In the genomic region with DNA sequence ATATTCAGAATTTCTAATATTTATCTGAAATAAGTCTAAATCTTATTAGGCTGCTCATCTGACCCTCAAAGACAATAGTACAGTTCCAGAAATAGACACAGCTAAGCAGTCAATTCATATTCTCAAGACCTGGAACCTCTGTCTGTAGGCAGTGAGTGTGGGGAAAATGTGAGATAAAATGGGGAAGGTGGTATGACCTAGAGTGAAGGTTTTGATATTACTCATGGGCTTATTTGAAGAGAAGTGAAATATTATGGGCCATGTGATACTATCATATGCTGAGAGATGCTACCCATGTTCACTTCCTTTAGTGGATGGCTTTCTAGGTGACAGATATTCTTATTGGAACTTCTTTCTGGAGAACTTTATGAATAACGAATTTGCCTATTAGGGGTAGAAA, we compare ENCODE assay signal across 1 cellular context.
TF ChIP-seq lines count a peak whose summit lies in the region.

No MANE protein-coding gene starts in this region.

TF ChIP-seq in GM12878, 131 proteins besides CTCF, POLR2A, EP300 and RAD21 (continued from another document):
- TF ChIP-seq, protein P1, sequence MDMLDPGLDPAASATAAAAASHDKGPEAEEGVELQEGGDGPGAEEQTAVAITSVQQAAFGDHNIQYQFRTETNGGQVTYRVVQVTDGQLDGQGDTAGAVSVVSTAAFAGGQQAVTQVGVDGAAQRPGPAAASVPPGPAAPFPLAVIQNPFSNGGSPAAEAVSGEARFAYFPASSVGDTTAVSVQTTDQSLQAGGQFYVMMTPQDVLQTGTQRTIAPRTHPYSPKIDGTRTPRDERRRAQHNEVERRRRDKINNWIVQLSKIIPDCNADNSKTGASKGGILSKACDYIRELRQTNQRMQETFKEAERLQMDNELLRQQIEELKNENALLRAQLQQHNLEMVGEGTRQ (IDR thresholded peaks at IDR 0.05; ENCODE audit: borderline replicate concordance, low read depth, low read length) = peak; percentile 48; the same call in 1 of the 2 replicates
- TF ChIP-seq, protein P2, sequence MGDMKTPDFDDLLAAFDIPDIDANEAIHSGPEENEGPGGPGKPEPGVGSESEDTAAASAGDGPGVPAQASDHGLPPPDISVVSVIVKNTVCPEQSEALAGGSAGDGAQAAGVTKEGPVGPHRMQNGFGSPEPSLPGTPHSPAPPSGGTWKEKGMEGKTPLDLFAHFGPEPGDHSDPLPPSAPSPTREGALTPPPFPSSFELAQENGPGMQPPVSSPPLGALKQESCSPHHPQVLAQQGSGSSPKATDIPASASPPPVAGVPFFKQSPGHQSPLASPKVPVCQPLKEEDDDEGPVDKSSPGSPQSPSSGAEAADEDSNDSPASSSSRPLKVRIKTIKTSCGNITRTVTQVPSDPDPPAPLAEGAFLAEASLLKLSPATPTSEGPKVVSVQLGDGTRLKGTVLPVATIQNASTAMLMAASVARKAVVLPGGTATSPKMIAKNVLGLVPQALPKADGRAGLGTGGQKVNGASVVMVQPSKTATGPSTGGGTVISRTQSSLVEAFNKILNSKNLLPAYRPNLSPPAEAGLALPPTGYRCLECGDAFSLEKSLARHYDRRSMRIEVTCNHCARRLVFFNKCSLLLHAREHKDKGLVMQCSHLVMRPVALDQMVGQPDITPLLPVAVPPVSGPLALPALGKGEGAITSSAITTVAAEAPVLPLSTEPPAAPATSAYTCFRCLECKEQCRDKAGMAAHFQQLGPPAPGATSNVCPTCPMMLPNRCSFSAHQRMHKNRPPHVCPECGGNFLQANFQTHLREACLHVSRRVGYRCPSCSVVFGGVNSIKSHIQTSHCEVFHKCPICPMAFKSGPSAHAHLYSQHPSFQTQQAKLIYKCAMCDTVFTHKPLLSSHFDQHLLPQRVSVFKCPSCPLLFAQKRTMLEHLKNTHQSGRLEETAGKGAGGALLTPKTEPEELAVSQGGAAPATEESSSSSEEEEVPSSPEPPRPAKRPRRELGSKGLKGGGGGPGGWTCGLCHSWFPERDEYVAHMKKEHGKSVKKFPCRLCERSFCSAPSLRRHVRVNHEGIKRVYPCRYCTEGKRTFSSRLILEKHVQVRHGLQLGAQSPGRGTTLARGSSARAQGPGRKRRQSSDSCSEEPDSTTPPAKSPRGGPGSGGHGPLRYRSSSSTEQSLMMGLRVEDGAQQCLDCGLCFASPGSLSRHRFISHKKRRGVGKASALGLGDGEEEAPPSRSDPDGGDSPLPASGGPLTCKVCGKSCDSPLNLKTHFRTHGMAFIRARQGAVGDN (IDR thresholded peaks at IDR 0.05) = 0 out of 2 replicates have a peak, but pooled peaks have one; percentile 28
- peak; percentile 81 to 82 for TF ChIP-seq IKZF2 (IDR thresholded peaks at IDR 0.05)
- TF ChIP-seq IKZF1 (conservative IDR thresholded peaks at IDR 0.05) = peak; percentile 61
- TF ChIP-seq FOXM1 (IDR thresholded peaks at IDR 0.05; ENCODE audit: low read depth, low read length) = 0 out of 2 replicates have a peak, but pooled peaks have one; percentile 42
- TF ChIP-seq, protein P3, sequence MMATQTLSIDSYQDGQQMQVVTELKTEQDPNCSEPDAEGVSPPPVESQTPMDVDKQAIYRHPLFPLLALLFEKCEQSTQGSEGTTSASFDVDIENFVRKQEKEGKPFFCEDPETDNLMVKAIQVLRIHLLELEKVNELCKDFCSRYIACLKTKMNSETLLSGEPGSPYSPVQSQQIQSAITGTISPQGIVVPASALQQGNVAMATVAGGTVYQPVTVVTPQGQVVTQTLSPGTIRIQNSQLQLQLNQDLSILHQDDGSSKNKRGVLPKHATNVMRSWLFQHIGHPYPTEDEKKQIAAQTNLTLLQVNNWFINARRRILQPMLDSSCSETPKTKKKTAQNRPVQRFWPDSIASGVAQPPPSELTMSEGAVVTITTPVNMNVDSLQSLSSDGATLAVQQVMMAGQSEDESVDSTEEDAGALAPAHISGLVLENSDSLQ (IDR thresholded peaks at IDR 0.05) = peak; percentile 65
- TF ChIP-seq POLR2AphosphoS2 (IDR thresholded peaks at IDR 0.05; ENCODE audit: low read depth, low read length) = no peak
- TF ChIP-seq LARP7 (IDR thresholded peaks at IDR 0.05) = no peak
- TF ChIP-seq BHLHE40 (IDR thresholded peaks at IDR 0.05; ENCODE audit: borderline replicate concordance in 1 of 2, low read depth in 2 of 2, low read length in 1 of 2) = peak; percentile 15 to 19; a peak in 1 of 4 replicates
- no peak for TF ChIP-seq KLF5 (IDR thresholded peaks at IDR 0.05; ENCODE audit: partially characterized antibody)
- peak; percentile 61; the same call in 1 of the 2 replicates for TF ChIP-seq SPI1 (IDR thresholded peaks at IDR 0.05; ENCODE audit: borderline replicate concordance, insufficient read depth, low read depth, low read length)
- TF ChIP-seq, protein P4, sequence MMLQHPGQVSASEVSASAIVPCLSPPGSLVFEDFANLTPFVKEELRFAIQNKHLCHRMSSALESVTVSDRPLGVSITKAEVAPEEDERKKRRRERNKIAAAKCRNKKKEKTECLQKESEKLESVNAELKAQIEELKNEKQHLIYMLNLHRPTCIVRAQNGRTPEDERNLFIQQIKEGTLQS (IDR thresholded peaks at IDR 0.05; ENCODE audit: borderline replicate concordance, extremely low read depth, low read depth, low read length) = no peak
- peak; percentile 34; the same call in 1 of the 2 replicates for TF ChIP-seq BACH1 (IDR thresholded peaks at IDR 0.05; ENCODE audit: borderline replicate concordance)
- TF ChIP-seq WRNIP1 (IDR thresholded peaks at IDR 0.05; ENCODE audit: borderline replicate concordance, low read depth, low read length) = no peak
- no peak for TF ChIP-seq EGR1 (IDR thresholded peaks at IDR 0.05; ENCODE audit: borderline replicate concordance in 1 of 2, low read depth in 2 of 2, low read length in 2 of 2)
- no peak for TF ChIP-seq RBBP5 (conservative IDR thresholded peaks at IDR 0.05)
- peak; percentile 57; the same call in 1 of the 2 replicates for TF ChIP-seq PAX5 (IDR thresholded peaks at IDR 0.05; ENCODE audit: borderline replicate concordance, low read depth, low read length)
- peak; percentile 58; the same call in 1 of the 2 replicates for TF ChIP-seq IRF4 (IDR thresholded peaks at IDR 0.05; ENCODE audit: low read depth, low read length)
- no peak for TF ChIP-seq ETV6 (conservative IDR thresholded peaks at IDR 0.05 in 1 of 2, IDR thresholded peaks at IDR 0.05 in 1 of 2; ENCODE audit: borderline replicate concordance in 1 of 2, low read depth in 1 of 2)
- no peak for TF ChIP-seq ZNF384 (IDR thresholded peaks at IDR 0.05; ENCODE audit: borderline replicate concordance, low read depth, low read length)
- TF ChIP-seq NFIC (IDR thresholded peaks at IDR 0.05; ENCODE audit: low read depth, low read length) = peak; percentile 78
- no peak for TF ChIP-seq KDM1A (IDR thresholded peaks at IDR 0.05; ENCODE audit: borderline replicate concordance)
- TF ChIP-seq MEF2B (IDR thresholded peaks at IDR 0.05; ENCODE audit: partially characterized antibody, poor library complexity, severe bottlenecking) = peak; percentile 81
- no peak for TF ChIP-seq TAF1 (IDR thresholded peaks at IDR 0.05; ENCODE audit: borderline replicate concordance, low read depth, low read length)
- peak; percentile 91 for TF ChIP-seq RAD51 (IDR thresholded peaks at IDR 0.05)
- TF ChIP-seq, protein P5, sequence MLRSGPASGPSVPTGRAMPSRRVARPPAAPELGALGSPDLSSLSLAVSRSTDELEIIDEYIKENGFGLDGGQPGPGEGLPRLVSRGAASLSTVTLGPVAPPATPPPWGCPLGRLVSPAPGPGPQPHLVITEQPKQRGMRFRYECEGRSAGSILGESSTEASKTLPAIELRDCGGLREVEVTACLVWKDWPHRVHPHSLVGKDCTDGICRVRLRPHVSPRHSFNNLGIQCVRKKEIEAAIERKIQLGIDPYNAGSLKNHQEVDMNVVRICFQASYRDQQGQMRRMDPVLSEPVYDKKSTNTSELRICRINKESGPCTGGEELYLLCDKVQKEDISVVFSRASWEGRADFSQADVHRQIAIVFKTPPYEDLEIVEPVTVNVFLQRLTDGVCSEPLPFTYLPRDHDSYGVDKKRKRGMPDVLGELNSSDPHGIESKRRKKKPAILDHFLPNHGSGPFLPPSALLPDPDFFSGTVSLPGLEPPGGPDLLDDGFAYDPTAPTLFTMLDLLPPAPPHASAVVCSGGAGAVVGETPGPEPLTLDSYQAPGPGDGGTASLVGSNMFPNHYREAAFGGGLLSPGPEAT (IDR thresholded peaks at IDR 0.05; ENCODE audit: low read depth) = peak; percentile 68
- peak; percentile 72 for TF ChIP-seq JUNB (IDR thresholded peaks at IDR 0.05)
- 0 out of 2 replicates have a peak, but pooled peaks have one; percentile 33 for TF ChIP-seq GATAD2B (conservative IDR thresholded peaks at IDR 0.05; ENCODE audit: low read depth)
- TF ChIP-seq NBN (IDR thresholded peaks at IDR 0.05) = 0 out of 2 replicates have a peak, but pooled peaks have one; percentile 37
- TF ChIP-seq CREM (IDR thresholded peaks at IDR 0.05; ENCODE audit: low read depth) = peak; percentile 41; the same call in 1 of the 2 replicates
- TF ChIP-seq, protein P6, sequence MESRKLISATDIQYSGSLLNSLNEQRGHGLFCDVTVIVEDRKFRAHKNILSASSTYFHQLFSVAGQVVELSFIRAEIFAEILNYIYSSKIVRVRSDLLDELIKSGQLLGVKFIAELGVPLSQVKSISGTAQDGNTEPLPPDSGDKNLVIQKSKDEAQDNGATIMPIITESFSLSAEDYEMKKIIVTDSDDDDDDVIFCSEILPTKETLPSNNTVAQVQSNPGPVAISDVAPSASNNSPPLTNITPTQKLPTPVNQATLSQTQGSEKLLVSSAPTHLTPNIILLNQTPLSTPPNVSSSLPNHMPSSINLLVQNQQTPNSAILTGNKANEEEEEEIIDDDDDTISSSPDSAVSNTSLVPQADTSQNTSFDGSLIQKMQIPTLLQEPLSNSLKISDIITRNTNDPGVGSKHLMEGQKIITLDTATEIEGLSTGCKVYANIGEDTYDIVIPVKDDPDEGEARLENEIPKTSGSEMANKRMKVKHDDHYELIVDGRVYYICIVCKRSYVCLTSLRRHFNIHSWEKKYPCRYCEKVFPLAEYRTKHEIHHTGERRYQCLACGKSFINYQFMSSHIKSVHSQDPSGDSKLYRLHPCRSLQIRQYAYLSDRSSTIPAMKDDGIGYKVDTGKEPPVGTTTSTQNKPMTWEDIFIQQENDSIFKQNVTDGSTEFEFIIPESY (IDR thresholded peaks at IDR 0.05) = no peak
- TF ChIP-seq MEF2A (IDR thresholded peaks at IDR 0.05; ENCODE audit: insufficient read depth, low read depth, low read length) = peak; percentile 86
- peak; percentile 61; the same call in 1 of the 2 replicates for TF ChIP-seq DPF2 (IDR thresholded peaks at IDR 0.05)
- TF ChIP-seq, protein P7, sequence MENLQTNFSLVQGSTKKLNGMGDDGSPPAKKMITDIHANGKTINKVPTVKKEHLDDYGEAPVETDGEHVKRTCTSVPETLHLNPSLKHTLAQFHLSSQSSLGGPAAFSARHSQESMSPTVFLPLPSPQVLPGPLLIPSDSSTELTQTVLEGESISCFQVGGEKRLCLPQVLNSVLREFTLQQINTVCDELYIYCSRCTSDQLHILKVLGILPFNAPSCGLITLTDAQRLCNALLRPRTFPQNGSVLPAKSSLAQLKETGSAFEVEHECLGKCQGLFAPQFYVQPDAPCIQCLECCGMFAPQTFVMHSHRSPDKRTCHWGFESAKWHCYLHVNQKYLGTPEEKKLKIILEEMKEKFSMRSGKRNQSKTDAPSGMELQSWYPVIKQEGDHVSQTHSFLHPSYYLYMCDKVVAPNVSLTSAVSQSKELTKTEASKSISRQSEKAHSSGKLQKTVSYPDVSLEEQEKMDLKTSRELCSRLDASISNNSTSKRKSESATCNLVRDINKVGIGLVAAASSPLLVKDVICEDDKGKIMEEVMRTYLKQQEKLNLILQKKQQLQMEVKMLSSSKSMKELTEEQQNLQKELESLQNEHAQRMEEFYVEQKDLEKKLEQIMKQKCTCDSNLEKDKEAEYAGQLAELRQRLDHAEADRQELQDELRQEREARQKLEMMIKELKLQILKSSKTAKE (IDR thresholded peaks at IDR 0.05; ENCODE audit: low read depth, poor library complexity, severe bottlenecking) = peak; percentile 23
- 0 out of 2 replicates have a peak, but pooled peaks have one; percentile 41 for TF ChIP-seq CBX5 (IDR thresholded peaks at IDR 0.05; ENCODE audit: low read depth)
- TF ChIP-seq PML (IDR thresholded peaks at IDR 0.05; ENCODE audit: low read length) = no peak
- TF ChIP-seq ZNF217 (IDR thresholded peaks at IDR 0.05) = peak; percentile 92; the same call in 1 of the 2 replicates
- TF ChIP-seq NR2C2 (IDR thresholded peaks at IDR 0.05; ENCODE audit: borderline replicate concordance, control insufficient read depth, insufficient read length, low read depth) = no peak
- TF ChIP-seq JUND (IDR thresholded peaks at IDR 0.05; ENCODE audit: low read depth, low read length) = peak; percentile 61; the same call in 1 of the 2 replicates
- TF ChIP-seq MXI1 (IDR thresholded peaks at IDR 0.05; ENCODE audit: low read depth, low read length) = no peak
- peak; percentile 67 for TF ChIP-seq MTA2 (IDR thresholded peaks at IDR 0.05; ENCODE audit: low read depth)
- peak; percentile 64 for TF ChIP-seq ATF7 (IDR thresholded peaks at IDR 0.05; ENCODE audit: low read depth)
- TF ChIP-seq, protein P8, sequence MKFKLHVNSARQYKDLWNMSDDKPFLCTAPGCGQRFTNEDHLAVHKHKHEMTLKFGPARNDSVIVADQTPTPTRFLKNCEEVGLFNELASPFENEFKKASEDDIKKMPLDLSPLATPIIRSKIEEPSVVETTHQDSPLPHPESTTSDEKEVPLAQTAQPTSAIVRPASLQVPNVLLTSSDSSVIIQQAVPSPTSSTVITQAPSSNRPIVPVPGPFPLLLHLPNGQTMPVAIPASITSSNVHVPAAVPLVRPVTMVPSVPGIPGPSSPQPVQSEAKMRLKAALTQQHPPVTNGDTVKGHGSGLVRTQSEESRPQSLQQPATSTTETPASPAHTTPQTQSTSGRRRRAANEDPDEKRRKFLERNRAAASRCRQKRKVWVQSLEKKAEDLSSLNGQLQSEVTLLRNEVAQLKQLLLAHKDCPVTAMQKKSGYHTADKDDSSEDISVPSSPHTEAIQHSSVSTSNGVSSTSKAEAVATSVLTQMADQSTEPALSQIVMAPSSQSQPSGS (IDR thresholded peaks at IDR 0.05; ENCODE audit: low read length) = peak; percentile 58; the same call in 1 of the 2 replicates
- peak; percentile 51; the same call in 1 of the 2 replicates for TF ChIP-seq BMI1 (IDR thresholded peaks at IDR 0.05; ENCODE audit: borderline replicate concordance)
- no peak for TF ChIP-seq SMARCA5 (IDR thresholded peaks at IDR 0.05)
